In the genomic region with DNA sequence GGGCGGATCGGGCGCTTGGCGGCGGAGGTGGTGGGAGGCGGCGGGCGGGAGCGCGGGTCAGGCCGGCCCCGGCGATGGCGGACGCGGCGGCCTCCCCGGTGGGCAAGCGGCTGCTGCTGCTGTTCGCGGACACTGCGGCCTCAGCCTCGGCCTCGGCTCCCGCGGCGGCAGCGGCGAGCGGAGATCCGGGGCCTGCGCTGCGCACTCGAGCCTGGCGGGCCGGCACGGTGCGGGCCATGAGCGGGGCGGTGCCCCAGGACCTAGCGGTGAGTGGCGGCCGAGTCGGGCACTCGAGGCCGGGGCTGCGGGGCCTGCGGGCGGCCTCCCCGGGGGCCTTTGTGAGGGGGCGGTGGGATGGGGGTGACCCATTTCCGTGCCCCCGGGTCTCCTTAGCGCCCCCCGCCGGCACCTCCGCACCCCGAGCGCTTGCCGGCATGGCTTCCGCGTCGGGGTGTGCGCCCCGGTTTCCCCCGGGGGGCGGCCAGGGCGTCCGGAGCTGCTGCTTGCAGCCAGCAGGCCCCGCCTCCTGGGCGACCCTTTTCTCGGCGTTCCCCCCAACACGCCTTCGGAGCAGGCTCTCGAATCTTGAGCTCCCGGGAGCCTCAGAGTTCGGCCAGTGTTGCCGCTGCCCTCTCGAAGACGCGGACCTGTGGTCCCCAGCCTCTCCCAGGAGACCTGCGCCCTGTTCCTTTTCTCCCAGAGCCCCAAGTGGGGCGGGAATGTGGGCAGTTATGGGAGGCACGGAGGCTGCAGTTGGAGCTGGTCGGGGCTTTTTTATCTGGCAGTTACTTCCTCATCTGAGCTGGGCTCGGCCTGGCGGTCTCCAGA, we compare ENCODE assay signal across 1 cellular context.
TF ChIP-seq lines count a peak whose summit lies in the region.

No MANE protein-coding gene starts in this region.

TF ChIP-seq in SK-N-SH, 30 proteins besides CTCF, POLR2A, EP300 and RAD21 (continued from another document):
- TF ChIP-seq, protein P1, sequence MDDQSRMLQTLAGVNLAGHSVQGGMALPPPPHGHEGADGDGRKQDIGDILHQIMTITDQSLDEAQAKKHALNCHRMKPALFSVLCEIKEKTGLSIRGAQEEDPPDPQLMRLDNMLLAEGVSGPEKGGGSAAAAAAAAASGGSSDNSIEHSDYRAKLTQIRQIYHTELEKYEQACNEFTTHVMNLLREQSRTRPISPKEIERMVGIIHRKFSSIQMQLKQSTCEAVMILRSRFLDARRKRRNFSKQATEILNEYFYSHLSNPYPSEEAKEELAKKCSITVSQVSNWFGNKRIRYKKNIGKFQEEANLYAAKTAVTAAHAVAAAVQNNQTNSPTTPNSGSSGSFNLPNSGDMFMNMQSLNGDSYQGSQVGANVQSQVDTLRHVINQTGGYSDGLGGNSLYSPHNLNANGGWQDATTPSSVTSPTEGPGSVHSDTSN (IDR thresholded peaks at IDR 0.05), result no peak
- TF ChIP-seq JUND (IDR thresholded peaks at IDR 0.05) (no peak), FOXM1 (IDR thresholded peaks at IDR 0.05; ENCODE audit: low read depth) (peak; percentile 11; the same call in 1 of the 2 replicates), MEF2A (IDR thresholded peaks at IDR 0.05; ENCODE audit: borderline replicate concordance, low read depth) (no peak), SIN3A (IDR thresholded peaks at IDR 0.05; ENCODE audit: borderline replicate concordance, low read depth, low read length) (0 out of 2 replicates have a peak, but pooled peaks have one; percentile 23), POLR2AphosphoS5 (IDR thresholded peaks at IDR 0.05; ENCODE audit: low read depth, low read length) (no peak), YY1 (IDR thresholded peaks at IDR 0.05; ENCODE audit: low read depth) (peak; percentile 44; the same call in 1 of the 2 replicates), SMC3 (IDR thresholded peaks at IDR 0.05; ENCODE audit: low read depth, low read length) (no peak), MXI1 (IDR thresholded peaks at IDR 0.05; ENCODE audit: low read depth, low read length) (peak; percentile 68), NFIC (IDR thresholded peaks at IDR 0.05; ENCODE audit: borderline replicate concordance) (no peak)
- TF ChIP-seq, protein P2, sequence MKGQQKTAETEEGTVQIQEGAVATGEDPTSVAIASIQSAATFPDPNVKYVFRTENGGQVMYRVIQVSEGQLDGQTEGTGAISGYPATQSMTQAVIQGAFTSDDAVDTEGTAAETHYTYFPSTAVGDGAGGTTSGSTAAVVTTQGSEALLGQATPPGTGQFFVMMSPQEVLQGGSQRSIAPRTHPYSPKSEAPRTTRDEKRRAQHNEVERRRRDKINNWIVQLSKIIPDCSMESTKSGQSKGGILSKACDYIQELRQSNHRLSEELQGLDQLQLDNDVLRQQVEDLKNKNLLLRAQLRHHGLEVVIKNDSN (IDR thresholded peaks at IDR 0.05; ENCODE audit: borderline replicate concordance, low read depth), result no peak
